22 cellular contexts compared by ENCODE assay signal in the genomic region with DNA sequence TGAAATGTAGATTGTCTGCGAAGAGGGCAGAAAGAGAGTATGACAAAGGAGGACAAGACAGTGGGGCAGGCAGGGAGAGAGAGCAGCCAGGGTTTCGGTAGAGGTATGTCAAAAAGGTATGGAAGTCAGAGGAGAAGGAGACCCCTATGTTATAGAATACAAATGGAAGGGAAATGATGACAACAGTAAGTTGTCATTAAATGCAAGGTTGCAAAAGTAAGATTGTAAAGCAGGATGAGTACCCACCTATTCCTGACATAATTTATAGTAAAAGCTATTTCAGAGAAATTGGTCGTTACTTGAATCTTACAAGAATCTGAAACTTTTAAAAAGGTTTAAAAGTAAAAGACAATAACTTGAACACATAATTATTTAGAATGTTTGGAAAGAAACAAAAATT.
"Had no signal": no experiment of that assay in that cellular context is flagged by ENCODE, and none has a peak within 500 bp of the region (broad histone marks: within the 10 kb centered on the region; RNA-seq: fewer than 3 reads in every experiment).

No MANE protein-coding gene starts in this region.

- DNase-seq: KBM-7, MV-4-11, NCI-H1048, NCI-H1105, NCI-H1417, NCI-H1436 treated with DMSO at 0.1 percent for 48 hours, NCI-H1694, NCI-H187 treated with DMSO at 0.1 percent for 48 hours, NCI-H2029 treated with DMSO at 0.1 percent for 48 hours, NCI-H2227 treated with DMSO at 0.1 percent for 48 hours, NCI-H446, NCI-H510A, NCI-H524 treated with DMSO at 0.1 percent for 48 hours, NCI-H69, NCI-H774, SHP77, SJCRH30, T-helper 1 cell, T-helper 17 cell had no signal

- H3K36me3 ChIP-seq: SJCRH30 had no signal

- H3K4me1 ChIP-seq: SJCRH30 had no signal

- H3K9me3 ChIP-seq: SJCRH30 had no signal

- H3K27ac ChIP-seq: HL-60, RWPE1, SJCRH30 had no signal

- H3K4me3 ChIP-seq: SJCRH30 had no signal

- ATAC-seq: SK-N-SH treated with all-trans-retinoic acid at 6 μM for 48 hours, T-helper 17 cell had no signal
